6 cellular contexts compared by ENCODE assay signal in genomic region chr17:7737601-7738000, GRCh38. TPM values are rescaled to one million over a fixed set of nuclear protein-coding genes. Genes with fewer than 3 reads are reported as not detected.
"Had no signal": no experiment of that assay in that cellular context is flagged by ENCODE, and none has a peak within 500 bp of the region (broad histone marks: within the 10 kb centered on the region; RNA-seq: fewer than 3 reads in every experiment).

No MANE protein-coding gene starts in this region.

- H3K27ac Mint-ChIP-seq: GM23338, H9 had no signal

- H3K4me1 Mint-ChIP-seq: GM23338, H9 had no signal

- DNase-seq: H9, HCEC 1CT, IMR-90 had no signal

- H3K4me3 Mint-ChIP-seq: GM23338, H9 had no signal

- H3K4me3 ChIP-seq: GM23338, K562 had no signal

- ATAC-seq: GM23338, K562 had no signal

- H3K9me3 Mint-ChIP-seq: GM23338, H9 had no signal

RNA-seq across cellular contexts. Expression of gene DNAH2, which starts 20.1 kb away (rescaled TPM):
- total RNA-seq: HT-29, K562 had no signal

RNA-seq across cellular contexts. Expression of gene EFNB3, which starts 32.6 kb away (rescaled TPM):
- total RNA-seq: HT-29, K562 had no signal
